In the genomic region with DNA sequence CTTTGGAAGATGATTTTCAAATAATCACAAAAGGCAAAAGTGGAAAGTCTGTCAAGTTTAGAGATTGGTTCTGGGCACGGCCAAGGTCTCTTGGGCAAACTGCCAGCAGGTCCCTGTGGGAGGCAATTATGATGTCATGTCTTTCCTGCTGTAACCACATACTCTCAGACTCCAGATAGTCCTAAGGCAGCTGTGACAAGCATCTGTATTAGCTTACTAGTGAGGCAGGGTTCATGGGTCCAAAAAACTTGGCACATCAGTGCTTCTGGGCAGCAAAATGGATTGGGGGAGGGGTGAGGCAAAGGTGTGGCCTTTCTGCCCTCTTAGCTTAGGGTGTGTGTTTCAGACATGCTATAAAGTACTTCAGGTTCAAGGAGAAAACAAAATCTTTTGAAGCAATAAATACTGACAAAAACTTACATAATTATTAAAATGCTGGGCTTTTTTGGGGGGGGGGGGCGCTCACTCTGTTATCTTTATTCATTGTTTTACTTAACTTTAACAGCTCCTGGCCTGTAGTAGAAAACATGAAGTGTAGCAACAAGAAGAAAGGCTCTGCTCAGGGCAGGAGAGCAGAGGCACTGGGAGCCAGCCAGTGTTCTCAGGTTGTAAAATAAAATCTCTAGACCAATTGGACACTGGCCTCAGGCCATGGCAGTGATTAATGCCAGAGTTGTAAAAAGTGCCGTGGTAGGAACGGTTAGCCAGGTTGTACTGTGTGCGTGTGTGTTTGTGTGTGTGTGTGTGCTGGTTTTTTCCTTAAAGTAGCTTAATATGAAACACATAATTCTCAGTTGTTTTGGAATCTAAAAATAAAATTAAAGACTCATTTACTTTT, we compare ENCODE assay signal across 8 cellular contexts. TPM values are rescaled to one million over a fixed set of nuclear protein-coding genes. Genes with fewer than 3 reads are reported as not detected.
DNase-seq lines count a peak whose midpoint lies in the region; ATAC-seq and TF ChIP-seq lines count a peak whose summit lies in the region.

No MANE protein-coding gene starts in this region.

- TF ChIP-seq CTCF in HFF-Myc (IDR thresholded peaks at IDR 0.05; ENCODE audit: low read depth, low read length, missing control alignments) (no peak), smooth muscle cell (IDR thresholded peaks at IDR 0.05; ENCODE audit: borderline replicate concordance, insufficient read depth, poor library complexity, severe bottlenecking) (no peak)

- intact Hi-C loops in left cardiac atrium (cut with DNase I): no loop called here

- H4K20me1 ChIP-seq in smooth muscle cell (ENCODE audit: low read depth): no peaks in the 10 kb centered on the region

- H3K79me2 ChIP-seq in smooth muscle cell (ENCODE audit: low read depth): no peaks in the 10 kb centered on the region

- H3K4me1 ChIP-seq in smooth muscle cell (ENCODE audit: low read depth): peaks cover 9% of the 10 kb centered on the region

- ATAC-seq in left cardiac atrium: peak; percentile 94
- ATAC-seq in activated CD4-positive, CD25-positive, alpha-beta regulatory T cell treated with anti-CD3 and anti-CD28 coated beads, Interleukin-2, amount 50 U/mL, for 24 hours: no peak

- H3K4me3 ChIP-seq in HFF-Myc (replicated peaks; ENCODE audit: low read depth, low read length) (no peak overlapping the region), smooth muscle cell (no peak overlapping the region)

- H3K27me3 ChIP-seq in smooth muscle cell (ENCODE audit: low read depth): no peaks in the 10 kb centered on the region

- no peaks in the 10 kb centered on the region for H3K9me3 ChIP-seq in smooth muscle cell (replicated peaks; ENCODE audit: low read depth)

- no peak overlapping the region for H2AFZ ChIP-seq in smooth muscle cell (ENCODE audit: low read depth)

- no peaks in the 10 kb centered on the region for H3F3A ChIP-seq in smooth muscle cell (ENCODE audit: low read depth)

- WGBS in smooth muscle cell (ENCODE audit: low lambda C conversion rate): 20% methylated on average over 5 of the region's 5 CpGs

- DNase-seq in DMS 273 (lab: John Stamatoyannopoulos, UW; ENCODE audit: unreplicated experiment) (peak; percentile 96), HFF-Myc (ENCODE audit: extremely low read depth, low read depth) (peak; percentile 80), NCI-H2196 (lab: John Stamatoyannopoulos, UW; ENCODE audit: unreplicated experiment) (peak; percentile 90), left cardiac atrium (peak; percentile 86), smooth muscle cell (lab: John Stamatoyannopoulos, UW; ENCODE audit: unreplicated experiment) (peak; percentile 5), activated gamma-delta T cell (lab: John Stamatoyannopoulos, UW) (no peak)
- DNase-seq in activated CD8-positive, alpha-beta memory T cell treated with anti-CD3 and anti-CD28 coated beads, Interleukin-2, amount 50 U/mL, for 4 hours: peak; percentile 31

- no peaks in the 10 kb centered on the region for H3K36me3 ChIP-seq in smooth muscle cell (ENCODE audit: low read depth)

- H3K27ac ChIP-seq in smooth muscle cell (ENCODE audit: low read depth): peak overlapping the region; percentile 7

- no peak overlapping the region for H3K9ac ChIP-seq in smooth muscle cell (ENCODE audit: low read depth)

- peak overlapping the region; percentile 30 for H3K4me2 ChIP-seq in smooth muscle cell

RNA-seq across cellular contexts. Expression of gene TANC1, which starts 14.3 kb away (rescaled TPM):
- 10 to 100 TPM; 38.6 to 80.7 TPM for total RNA-seq in left cardiac atrium
- 30.8 and 35.3 TPM in 2 replicates for total RNA-seq in smooth muscle cell
- polyA plus RNA-seq in smooth muscle cell: 9.1 and 17.0 TPM in 2 replicates

Comparison
In these comparisons a context has a peak if more than half of its experiments do, and no peak if none do; other contexts are left out.
1. ATAC-seq: peak in left cardiac atrium (2 of 2); none in activated CD4-positive, CD25-positive, alpha-beta regulatory T cell treated with anti-CD3 and anti-CD28 coated beads, Interleukin-2, amount 50 U/mL, for 24 hours (0 of 2).